ENCODE assay signal across 18 cellular contexts in the genomic region with DNA sequence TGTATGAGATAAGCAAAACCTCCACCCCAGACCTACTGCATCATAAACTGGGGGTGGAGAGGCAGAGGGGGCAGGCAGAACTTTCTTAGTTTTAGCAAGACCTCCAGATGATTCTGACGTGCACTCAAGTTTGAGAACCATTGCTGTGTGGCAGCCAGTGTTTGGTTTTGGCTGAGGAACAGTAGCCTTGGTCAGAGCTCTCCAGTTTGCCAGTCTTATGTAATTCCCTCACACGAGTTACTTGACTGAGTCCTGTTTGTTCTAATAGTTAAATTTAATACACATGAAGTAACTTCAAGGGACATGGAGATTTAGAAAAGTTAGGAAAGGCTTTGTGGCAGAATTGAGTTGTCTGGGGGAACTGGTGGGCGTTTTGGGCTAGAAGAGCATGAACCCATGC. TPM values are rescaled to one million over a fixed set of nuclear protein-coding genes. Genes with fewer than 3 reads are reported as not detected.
DNase-seq lines count a peak whose midpoint lies in the region; ATAC-seq and TF ChIP-seq lines count a peak whose summit lies in the region.
"Had no signal": no experiment of that assay in that cellular context is flagged by ENCODE, and none has a peak within 500 bp of the region (broad histone marks: within the 10 kb centered on the region; RNA-seq: fewer than 3 reads in every experiment).

No MANE protein-coding gene starts in this region.

- no peak overlapping the region for H3K4me3 Mint-ChIP-seq in activated CD4-positive, alpha-beta T cell treated with anti-CD3 and anti-CD28 coated beads for 36 hours
- no peak overlapping the region for H3K4me3 Mint-ChIP-seq in activated CD4-positive, alpha-beta T cell treated with anti-CD3 and anti-CD28 coated beads, Interleukin-2, amount 10 ng/mL, durations not matched to agents 7 days and 5 days
- no peak overlapping the region for H3K4me3 Mint-ChIP-seq in T-helper 17 cell
- no peak overlapping the region for H3K4me3 Mint-ChIP-seq in stimulated activated naive B cell treated with anti-CD40 and anti-IgM and Interleukin-4, amounts not matched to agents 10 μg/mL and 1 μg/mL and 100 μg/mL, for 72 hours

- no peak overlapping the region for H3K9ac ChIP-seq in PC-3 (ENCODE audit: low read length)

- ATAC-seq in activated CD4-positive, alpha-beta T cell treated with anti-CD3 and anti-CD28 coated beads for 36 hours = no peak
- ATAC-seq in T-helper 17 cell (no peak), left lung (peak; percentile 61), HG03342 (IDR thresholded peaks at IDR 0.05; ENCODE audit: unreplicated experiment) (no peak), PC-3 (no peak)
- no peak for ATAC-seq in stimulated activated naive B cell treated with anti-CD40 and anti-IgM and Interleukin-4, amounts not matched to agents 10 μg/mL and 1 μg/mL and 100 μg/mL, for 72 hours (replicated peaks)

- H3K4me1 ChIP-seq in left lung (peaks cover 0 to 5% of the 10 kb centered on the region in 2 donors), PC-3 (ENCODE audit: insufficient read depth, low read length) (no peaks in the 10 kb centered on the region)
- H3K4me1 ChIP-seq: Peyer's patch had no signal

- peaks cover 2% of the 10 kb centered on the region for H3K4me1 Mint-ChIP-seq in activated CD4-positive, alpha-beta T cell treated with anti-CD3 and anti-CD28 coated beads for 36 hours
- peaks cover 2% of the 10 kb centered on the region for H3K4me1 Mint-ChIP-seq in activated CD4-positive, alpha-beta T cell treated with anti-CD3 and anti-CD28 coated beads, Interleukin-2, amount 10 ng/mL, durations not matched to agents 7 days and 5 days
- H3K4me1 Mint-ChIP-seq in T-helper 17 cell = peaks cover 4% of the 10 kb centered on the region
- H3K4me1 Mint-ChIP-seq in stimulated activated naive B cell treated with anti-CD40 and anti-IgM and Interleukin-4, amounts not matched to agents 10 μg/mL and 1 μg/mL and 100 μg/mL, for 72 hours = no peaks in the 10 kb centered on the region

- H3K4me3 ChIP-seq in left lung (no peak overlapping the region), PC-3 (ENCODE audit: low read length) (no peak overlapping the region)
- H3K4me3 ChIP-seq: Peyer's patch had no signal

- no peaks in the 10 kb centered on the region for H4K20me1 ChIP-seq in PC-3 (ENCODE audit: low read length)

- CTCF ChIA-PET in activated CD4-positive, alpha-beta T cell treated with anti-CD3 and anti-CD28 coated beads for 36 hours (lab: Charles Lee) = interaction anchor here (1.8 kb wide), 1 partner anchor 11 kb away, joined by 6 read pairs; no protein-coding TSS in a partner anchor
- CTCF ChIA-PET in activated CD4-positive, alpha-beta T cell treated with anti-CD3 and anti-CD28 coated beads, Interleukin-2, amount 10 ng/mL, durations not matched to agents 7 days and 5 days (lab: Charles Lee) = no interaction called here
- CTCF ChIA-PET in PC-3 (lab: Charles Lee) = no interaction called here

- no peaks in the 10 kb centered on the region for H3K79me2 ChIP-seq in PC-3 (ENCODE audit: low read length)

- no peaks in the 10 kb centered on the region for H3K27me3 ChIP-seq in left lung
- no peaks in the 10 kb centered on the region for H3K27me3 ChIP-seq in PC-3 (ENCODE audit: low read length)
- H3K27me3 ChIP-seq: Peyer's patch had no signal

- H3K27ac ChIP-seq in left lung = peak overlapping the region in 1 of 2 donors; percentile 59
- no peak overlapping the region for H3K27ac ChIP-seq in PC-3 (ENCODE audit: low read length)
- H3K27ac ChIP-seq: Peyer's patch had no signal

- no peak for DNase-seq in activated CD4-positive, alpha-beta T cell treated with anti-CD3 and anti-CD28 coated beads for 36 hours
- DNase-seq in activated CD4-positive, alpha-beta T cell treated with anti-CD3 and anti-CD28 coated beads, Interleukin-2, amount 10 ng/mL, durations not matched to agents 7 days and 5 days = no peak
- DNase-seq in T-helper 17 cell (no peak), left lung (no peak), NCI-H187 treated with DMSO at 0.1 percent for 48 hours (lab: John Stamatoyannopoulos, UW) (no peak), PC-3 (no peak)
- no peak for DNase-seq in stimulated activated naive B cell treated with anti-CD40 and anti-IgM and Interleukin-4, amounts not matched to agents 10 μg/mL and 1 μg/mL and 100 μg/mL, for 72 hours
- DNase-seq: AML-193, DMS53, KG1, NCI-H1092 treated with DMSO at 0.1 percent for 48 hours, NCI-H1694 treated with DMSO at 0.1 percent for 48 hours, NCI-H446, Peyer's patch, Right ventricle myocardium superior had no signal

- no peaks in the 10 kb centered on the region for H3F3A ChIP-seq in PC-3 (ENCODE audit: low read length, unreplicated experiment)

- no peaks in the 10 kb centered on the region for H3K27me3 Mint-ChIP-seq in activated CD4-positive, alpha-beta T cell treated with anti-CD3 and anti-CD28 coated beads for 36 hours
- no peaks in the 10 kb centered on the region for H3K27me3 Mint-ChIP-seq in activated CD4-positive, alpha-beta T cell treated with anti-CD3 and anti-CD28 coated beads, Interleukin-2, amount 10 ng/mL, durations not matched to agents 7 days and 5 days
- H3K27me3 Mint-ChIP-seq in T-helper 17 cell = no peaks in the 10 kb centered on the region
- H3K27me3 Mint-ChIP-seq in stimulated activated naive B cell treated with anti-CD40 and anti-IgM and Interleukin-4, amounts not matched to agents 10 μg/mL and 1 μg/mL and 100 μg/mL, for 72 hours = no peaks in the 10 kb centered on the region

- no TSS peak for BruUV-seq in PC-3 (replicated peaks; lab: Mats Ljungman, UMichigan)

- POLR2A ChIA-PET in activated CD4-positive, alpha-beta T cell treated with anti-CD3 and anti-CD28 coated beads for 36 hours (lab: Charles Lee) = no interaction called here
- POLR2A ChIA-PET in activated CD4-positive, alpha-beta T cell treated with anti-CD3 and anti-CD28 coated beads, Interleukin-2, amount 10 ng/mL, durations not matched to agents 7 days and 5 days (lab: Charles Lee) = no interaction called here
- POLR2A ChIA-PET in PC-3 (lab: Charles Lee; ENCODE audit: unreplicated experiment) = no interaction called here

- H3K4me2 ChIP-seq in PC-3 (ENCODE audit: low read length) = no peak overlapping the region

- TF ChIP-seq CTCF in left lung (IDR thresholded peaks at IDR 0.05) (no peak), PC-3 (conservative IDR thresholded peaks at IDR 0.05; ENCODE audit: low read depth, low read length) (no peak)

- no peaks in the 10 kb centered on the region for H3K9me2 ChIP-seq in PC-3 (replicated peaks; ENCODE audit: low read length)

- H3K36me3 ChIP-seq in left lung (peaks cover 0 to 82% of the 10 kb centered on the region in 2 donors), PC-3 (ENCODE audit: low read depth, low read length) (peaks cover 62% of the 10 kb centered on the region)

- peaks cover 3% of the 10 kb centered on the region for H3K9me3 Mint-ChIP-seq in activated CD4-positive, alpha-beta T cell treated with anti-CD3 and anti-CD28 coated beads for 36 hours (ENCODE audit: low read depth)
- H3K9me3 Mint-ChIP-seq in activated CD4-positive, alpha-beta T cell treated with anti-CD3 and anti-CD28 coated beads, Interleukin-2, amount 10 ng/mL, durations not matched to agents 7 days and 5 days = no peaks in the 10 kb centered on the region
- H3K9me3 Mint-ChIP-seq in stimulated activated naive B cell treated with anti-CD40 and anti-IgM and Interleukin-4, amounts not matched to agents 10 μg/mL and 1 μg/mL and 100 μg/mL, for 72 hours = no peaks in the 10 kb centered on the region

- no peak overlapping the region for H2AFZ ChIP-seq in PC-3 (ENCODE audit: low read length)

- peaks cover 63% of the 10 kb centered on the region for H3K36me3 Mint-ChIP-seq in activated CD4-positive, alpha-beta T cell treated with anti-CD3 and anti-CD28 coated beads for 36 hours (ENCODE audit: low read depth)
- H3K36me3 Mint-ChIP-seq in activated CD4-positive, alpha-beta T cell treated with anti-CD3 and anti-CD28 coated beads, Interleukin-2, amount 10 ng/mL, durations not matched to agents 7 days and 5 days (ENCODE audit: low read depth) = peaks cover 63% of the 10 kb centered on the region
- no peaks in the 10 kb centered on the region for H3K36me3 Mint-ChIP-seq in T-helper 17 cell (ENCODE audit: low read depth)
- peaks cover 34 to 60% of the 10 kb centered on the region in 2 donors for H3K36me3 Mint-ChIP-seq in stimulated activated naive B cell treated with anti-CD40 and anti-IgM and Interleukin-4, amounts not matched to agents 10 μg/mL and 1 μg/mL and 100 μg/mL, for 72 hours

- peak overlapping the region; percentile 29 for H3K27ac Mint-ChIP-seq in activated CD4-positive, alpha-beta T cell treated with anti-CD3 and anti-CD28 coated beads for 36 hours
- H3K27ac Mint-ChIP-seq in activated CD4-positive, alpha-beta T cell treated with anti-CD3 and anti-CD28 coated beads, Interleukin-2, amount 10 ng/mL, durations not matched to agents 7 days and 5 days = no peak overlapping the region
- H3K27ac Mint-ChIP-seq in T-helper 17 cell = peak overlapping the region; percentile 70
- H3K27ac Mint-ChIP-seq in stimulated activated naive B cell treated with anti-CD40 and anti-IgM and Interleukin-4, amounts not matched to agents 10 μg/mL and 1 μg/mL and 100 μg/mL, for 72 hours = peak overlapping the region; percentile 28

- H3K9me3 ChIP-seq in T-helper 17 cell (ENCODE audit: control insufficient read depth, low read length, poor library complexity, severe bottlenecking) (no peaks in the 10 kb centered on the region), left lung (no peaks in the 10 kb centered on the region), PC-3 (ENCODE audit: low read length) (no peaks in the 10 kb centered on the region)
- H3K9me3 ChIP-seq: Peyer's patch had no signal

- intact Hi-C loops in activated CD4-positive, alpha-beta T cell treated with anti-CD3 and anti-CD28 coated beads for 36 hours (cut with DNase I, micrococcal nuclease) = no loop called here
- intact Hi-C loops in left lung (cut with DNase I) = no loop called here
- intact Hi-C loops in PC-3 (cut with micrococcal nuclease) = no loop called here

RNA-seq across cellular contexts. Expression of a gene that starts 38.5 kb away (rescaled TPM):
- total RNA-seq in activated CD4-positive, alpha-beta T cell treated with anti-CD3 and anti-CD28 coated beads for 36 hours = 100 to 1,000 TPM; 391 to 439 TPM
- total RNA-seq in activated CD4-positive, alpha-beta T cell treated with anti-CD3 and anti-CD28 coated beads, Interleukin-2, amount 10 ng/mL, durations not matched to agents 7 days and 5 days = 100 to 1,000 TPM; 165 to 167 TPM
- total RNA-seq in T-helper 17 cell (100 to 1,000 TPM in 1 of 2 donors, 10 to 100 TPM in 1; 84.6 to 114 TPM), left lung (100 to 1,000 TPM; 102 to 131 TPM), PC-3 (2014; rRNA removed) (95.4 and 106 TPM in 2 replicates)

RNA-seq across cellular contexts. Expression of a gene that starts 49.0 kb away (rescaled TPM):
- not detected for total RNA-seq in activated CD4-positive, alpha-beta T cell treated with anti-CD3 and anti-CD28 coated beads for 36 hours
- not detected for total RNA-seq in activated CD4-positive, alpha-beta T cell treated with anti-CD3 and anti-CD28 coated beads, Interleukin-2, amount 10 ng/mL, durations not matched to agents 7 days and 5 days
- total RNA-seq in T-helper 17 cell = not detected
- total RNA-seq in left lung = under 1 TPM in 1 of 2 donors, not detected in 1; 0.15 TPM
- not detected in 2 replicates for total RNA-seq in PC-3 (2014; rRNA removed)
- total RNA-seq: A673, M059J, Peyer's patch had no signal
